Comparison of ENCODE assay signal across 24 cellular contexts in the genomic region with DNA sequence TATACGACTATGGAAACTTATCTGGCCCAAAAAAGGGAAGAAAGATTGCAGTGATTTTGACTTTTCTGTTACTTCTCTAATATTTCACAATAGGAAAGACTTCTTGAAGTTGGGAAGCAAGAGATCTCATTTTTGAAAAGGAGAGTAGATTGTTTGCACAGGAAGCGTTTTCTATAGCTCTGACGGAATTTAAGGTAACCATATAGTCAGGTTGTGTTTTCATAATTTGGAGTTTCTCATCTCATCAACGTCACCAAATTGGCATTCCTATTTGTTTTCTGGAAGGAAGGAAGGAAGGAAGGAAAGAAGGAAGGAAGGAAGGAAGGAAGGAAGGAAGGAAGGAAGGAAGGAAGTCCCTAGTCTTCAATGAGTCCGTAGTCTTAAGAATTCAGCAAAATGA.
"Had no signal": no experiment of that assay in that cellular context is flagged by ENCODE, and none has a peak within 500 bp of the region (broad histone marks: within the 10 kb centered on the region; RNA-seq: fewer than 3 reads in every experiment).

No MANE protein-coding gene starts in this region.

- DNase-seq: KBM-7, NCI-H1092, NCI-H1105 treated with DMSO at 0.1 percent for 48 hours, NCI-H1417 treated with DMSO at 0.1 percent for 48 hours, NCI-H146, NCI-H1694 treated with DMSO at 0.1 percent for 48 hours, NCI-H1930, NCI-H2081, NCI-H2107, NCI-H226, NCI-H446, NCI-H510A, NCI-H524 treated with DMSO at 0.1 percent for 48 hours, NCI-H69, NCI-H774, OCI-M1, PC-9, Peyer's patch, SHP77 treated with DMSO at 0.1 percent for 48 hours, SJCRH30, SW 1271, T-cell had no signal

- H3K4me1 Mint-ChIP-seq: T-cell had no signal

- ATAC-seq: Right ventricle myocardium inferior, T-cell had no signal

- H3K4me3 Mint-ChIP-seq: T-cell; T-helper 1 cell treated with Interleukin-12 subunit alpha and Interleukin-12 subunit beta and Interleukin-4 antibody, amounts not matched to agents 30 μg/mL and 1 μg/mL, for 36 hours had no signal

- H3K36me3 Mint-ChIP-seq: T-cell had no signal

- H3K27ac Mint-ChIP-seq: T-cell; T-helper 1 cell treated with Interleukin-12 subunit alpha and Interleukin-12 subunit beta and Interleukin-4 antibody, amounts not matched to agents 30 μg/mL and 1 μg/mL, for 36 hours had no signal

- H3K27me3 Mint-ChIP-seq: T-cell had no signal
